17 cellular contexts compared by ENCODE assay signal in the genomic region with DNA sequence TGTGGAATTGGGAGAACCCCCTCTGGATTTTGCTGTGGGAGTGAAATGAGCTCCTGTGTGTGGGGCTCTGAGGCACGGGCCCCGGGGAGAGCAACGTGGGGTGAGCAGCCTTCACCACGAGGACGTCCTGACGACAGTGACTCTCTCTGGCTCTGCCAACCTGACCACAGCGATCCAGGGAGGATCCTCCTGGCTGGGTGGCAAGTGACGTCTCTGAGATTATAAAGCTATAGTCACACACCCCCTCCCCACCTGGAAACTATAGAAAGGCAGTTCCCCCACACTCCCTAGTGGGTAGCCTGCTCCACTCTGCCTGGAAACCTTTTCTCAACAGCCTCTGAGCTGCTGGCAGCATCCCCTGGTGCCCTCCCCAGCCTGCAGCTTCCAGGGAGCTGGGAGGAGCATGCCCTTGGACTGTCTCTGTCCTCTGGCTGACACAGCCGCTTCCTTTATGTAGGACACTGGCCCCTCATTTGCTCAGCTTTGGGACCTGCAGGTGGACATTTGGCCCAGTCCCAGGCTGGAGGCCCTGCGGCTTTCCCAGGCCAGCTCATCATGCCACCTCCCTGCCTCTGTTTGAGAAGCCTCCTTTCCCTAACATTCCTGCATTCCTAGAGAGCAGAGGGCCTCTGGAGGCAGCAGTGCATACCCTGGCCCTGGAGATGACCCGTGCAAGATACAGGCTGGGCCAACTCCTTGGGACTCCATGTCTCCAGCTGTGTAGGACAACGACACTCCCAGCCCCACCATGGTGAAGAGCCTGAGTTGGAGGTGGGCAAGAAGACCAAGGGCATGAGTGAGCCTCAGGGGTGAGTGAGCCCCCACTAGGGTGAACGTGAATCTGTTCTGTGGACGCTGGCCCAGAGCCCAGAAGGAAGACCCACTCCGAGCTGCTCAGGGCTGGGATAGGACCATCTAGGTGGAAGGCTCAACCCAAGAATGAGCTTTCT.
"Had no signal": no experiment of that assay in that cellular context is flagged by ENCODE, and none has a peak within 500 bp of the region (broad histone marks: within the 10 kb centered on the region; RNA-seq: fewer than 3 reads in every experiment).

No MANE protein-coding gene starts in this region.

- H3K27ac Mint-ChIP-seq: activated CD4-positive, alpha-beta memory T cell treated with anti-CD3 and anti-CD28 coated beads for 36 hours; activated naive CD4-positive, alpha-beta T cell treated with anti-CD3 and anti-CD28 coated beads, Interleukin-2, amount 50 U/mL, for 72 hours; mesothelial cell of epicardium; natural killer cell had no signal

- H3K9me3 Mint-ChIP-seq: activated CD4-positive, alpha-beta memory T cell treated with anti-CD3 and anti-CD28 coated beads for 36 hours; activated naive CD4-positive, alpha-beta T cell treated with anti-CD3 and anti-CD28 coated beads, Interleukin-2, amount 50 U/mL, for 72 hours; mesothelial cell of epicardium; natural killer cell had no signal

- H3K36me3 Mint-ChIP-seq: activated CD4-positive, alpha-beta memory T cell treated with anti-CD3 and anti-CD28 coated beads for 36 hours; activated naive CD4-positive, alpha-beta T cell treated with anti-CD3 and anti-CD28 coated beads, Interleukin-2, amount 50 U/mL, for 72 hours; mesothelial cell of epicardium; natural killer cell had no signal

- H3K4me1 Mint-ChIP-seq: mesothelial cell of epicardium, natural killer cell had no signal

- DNase-seq: activated CD4-positive, alpha-beta memory T cell treated with anti-CD3 and anti-CD28 coated beads for 36 hours; activated CD4-positive, alpha-beta T cell treated with anti-CD3 and anti-CD28 coated beads for 48 hours; activated T-cell treated with anti-CD3 and anti-CD28 coated beads for 4 hours; aorta; central memory CD4-positive, alpha-beta T cell; heart right ventricle; kidney; left lung; natural killer cell; stimulated activated CD4-positive, alpha-beta T cell treated with anti-CD3 and anti-CD28 coated beads, Interleukin-4, amount 100 ng/mL, for 24 hours; stimulated activated naive CD8-positive, alpha-beta T cell treated with anti-CD3 and anti-CD28 coated beads, Interleukin-15, Interleukin-2, amounts not matched to agents 100 U/mL and 50 U/mL, for 24 hours had no signal

- H3K4me3 ChIP-seq: heart right ventricle, left lung, lung had no signal

- ATAC-seq: activated naive CD4-positive, alpha-beta T cell treated with anti-CD3 and anti-CD28 coated beads, Interleukin-2, amount 50 U/mL, for 72 hours; heart right ventricle; left lung; natural killer cell; SK-N-SH treated with all-trans-retinoic acid at 6 μM for 48 hours; stimulated activated naive CD8-positive, alpha-beta T cell treated with anti-CD3 and anti-CD28 coated beads, Interleukin-15, Interleukin-2, amounts not matched to agents 100 U/mL and 50 U/mL, for 24 hours had no signal

- H3K9me3 ChIP-seq: heart right ventricle, left lung, neutrophil had no signal

- H3K27ac ChIP-seq: epithelial cell of prostate, heart right ventricle, left lung, neutrophil had no signal

- H3K4me3 Mint-ChIP-seq: activated CD4-positive, alpha-beta memory T cell treated with anti-CD3 and anti-CD28 coated beads for 36 hours; mesothelial cell of epicardium; natural killer cell had no signal

- H3K36me3 ChIP-seq: heart right ventricle, left lung, neutrophil had no signal
